ENCODE assay signal across 2 cellular contexts in genomic region chr2:125526093-125526492, GRCh38.
TF ChIP-seq lines count a peak whose summit lies in the region.

No MANE protein-coding gene starts in this region.

TF ChIP-seq in HepG2, 621 proteins besides CTCF, POLR2A, EP300 and RAD21:
- TF ChIP-seq ZNF224 (CRISPR knock-in tag; IDR thresholded peaks at IDR 0.05) = no peak
- no peak for TF ChIP-seq GMEB2 (CRISPR knock-in tag; IDR thresholded peaks at IDR 0.05; ENCODE audit: low read depth)
- no peak for TF ChIP-seq PATZ1 (CRISPR knock-in tag; IDR thresholded peaks at IDR 0.05)
- no peak for TF ChIP-seq RORA (CRISPR knock-in tag; IDR thresholded peaks at IDR 0.05)
- TF ChIP-seq IKZF5 (CRISPR knock-in tag; IDR thresholded peaks at IDR 0.05) = no peak
- TF ChIP-seq AKAP8 (CRISPR knock-in tag; IDR thresholded peaks at IDR 0.05) = no peak
- TF ChIP-seq REPIN1 (CRISPR knock-in tag; IDR thresholded peaks at IDR 0.05; ENCODE audit: borderline replicate concordance, low read depth) = no peak
- no peak for TF ChIP-seq ATF4 (CRISPR knock-in tag; IDR thresholded peaks at IDR 0.05)
- no peak for TF ChIP-seq BHLHE40 (IDR thresholded peaks at IDR 0.05; ENCODE audit: low read length)
- no peak for TF ChIP-seq ZBTB49 (CRISPR knock-in tag; IDR thresholded peaks at IDR 0.05; ENCODE audit: borderline replicate concordance)
- TF ChIP-seq ZNF230 (CRISPR knock-in tag; IDR thresholded peaks at IDR 0.05) = no peak
- TF ChIP-seq AGO1 (IDR thresholded peaks at IDR 0.05; ENCODE audit: low read depth, low read length, poor library complexity, severe bottlenecking) = no peak
- no peak for TF ChIP-seq HNRNPK (IDR thresholded peaks at IDR 0.05; ENCODE audit: low read depth, low read length, poor library complexity, severe bottlenecking)
- TF ChIP-seq ZNF296 (CRISPR knock-in tag; conservative IDR thresholded peaks at IDR 0.05) = no peak
- no peak for TF ChIP-seq ZBTB46 (CRISPR knock-in tag; IDR thresholded peaks at IDR 0.05; ENCODE audit: borderline replicate concordance)
- no peak for TF ChIP-seq RARG (CRISPR knock-in tag; IDR thresholded peaks at IDR 0.05; ENCODE audit: low read depth)
- TF ChIP-seq RARA (CRISPR knock-in tag; IDR thresholded peaks at IDR 0.05) = no peak
- TF ChIP-seq HMG20B (CRISPR knock-in tag; conservative IDR thresholded peaks at IDR 0.05) = no peak
- no peak for TF ChIP-seq CEBPG (CRISPR knock-in tag; IDR thresholded peaks at IDR 0.05)
- no peak for TF ChIP-seq KLF16 (CRISPR knock-in tag; IDR thresholded peaks at IDR 0.05)

TF ChIP-seq in H1, 55 proteins besides CTCF, POLR2A, EP300 and RAD21:
- TF ChIP-seq CEBPB (IDR thresholded peaks at IDR 0.05; ENCODE audit: low read depth, low read length) = peak; percentile 76
- no peak for TF ChIP-seq BRCA1 (IDR thresholded peaks at IDR 0.05; ENCODE audit: low read depth, low read length)
